ENCODE assay signal across 8 cellular contexts in the genomic region with DNA sequence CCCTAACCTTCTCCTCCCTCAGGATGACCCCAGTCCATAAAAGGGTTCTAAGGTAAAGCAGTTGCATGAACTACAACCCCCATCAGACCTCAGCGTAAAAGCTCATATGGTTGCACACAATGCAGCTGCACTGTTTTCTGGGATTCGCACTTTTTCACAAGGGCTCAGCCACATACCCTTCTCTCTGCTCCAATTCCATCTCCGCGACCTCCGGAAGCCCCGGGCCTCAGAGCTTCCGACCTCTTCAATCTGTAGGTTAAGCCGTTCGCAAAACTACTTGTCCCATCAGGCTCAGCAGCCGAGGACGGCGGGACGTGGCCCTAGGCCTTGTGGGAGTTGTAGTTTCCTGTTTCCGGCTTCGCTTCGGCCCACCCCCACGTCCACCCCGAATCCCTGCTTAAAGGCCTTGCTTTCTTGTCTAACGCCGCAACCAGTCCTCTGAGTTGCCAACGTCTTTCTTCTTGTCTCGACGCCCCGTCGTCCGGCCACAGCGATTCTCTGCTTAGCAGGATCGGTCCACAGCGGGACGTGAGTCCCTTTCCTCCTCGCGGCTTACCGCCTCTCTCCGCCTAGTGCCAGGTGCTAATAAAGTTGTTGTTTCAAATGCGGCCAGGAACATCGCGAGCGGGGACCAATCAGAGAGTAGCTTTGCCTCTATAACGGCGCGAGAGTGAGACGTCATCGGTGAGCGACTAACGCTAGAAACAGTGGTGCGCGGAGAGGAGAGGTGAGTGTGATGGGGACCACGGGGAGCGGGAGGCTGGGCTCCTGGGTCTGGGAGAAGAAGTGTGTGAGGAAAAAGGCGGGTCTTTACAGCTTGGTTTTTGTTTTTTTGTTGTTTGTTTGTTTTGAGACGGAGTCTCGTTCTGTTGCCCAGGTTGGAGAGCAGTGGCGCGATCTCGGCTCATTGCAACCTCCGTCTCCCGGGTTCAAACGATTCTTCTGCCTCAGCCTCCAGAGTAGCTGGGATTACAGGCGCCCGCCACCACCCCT. TPM values are rescaled to one million over a fixed set of nuclear protein-coding genes. Genes with fewer than 3 reads are reported as not detected.
DNase-seq lines count a peak whose midpoint lies in the region; ATAC-seq and TF ChIP-seq lines count a peak whose summit lies in the region.

A gene with protein sequence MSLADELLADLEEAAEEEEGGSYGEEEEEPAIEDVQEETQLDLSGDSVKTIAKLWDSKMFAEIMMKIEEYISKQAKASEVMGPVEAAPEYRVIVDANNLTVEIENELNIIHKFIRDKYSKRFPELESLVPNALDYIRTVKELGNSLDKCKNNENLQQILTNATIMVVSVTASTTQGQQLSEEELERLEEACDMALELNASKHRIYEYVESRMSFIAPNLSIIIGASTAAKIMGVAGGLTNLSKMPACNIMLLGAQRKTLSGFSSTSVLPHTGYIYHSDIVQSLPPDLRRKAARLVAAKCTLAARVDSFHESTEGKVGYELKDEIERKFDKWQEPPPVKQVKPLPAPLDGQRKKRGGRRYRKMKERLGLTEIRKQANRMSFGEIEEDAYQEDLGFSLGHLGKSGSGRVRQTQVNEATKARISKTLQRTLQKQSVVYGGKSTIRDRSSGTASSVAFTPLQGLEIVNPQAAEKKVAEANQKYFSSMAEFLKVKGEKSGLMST (plus strand): TSS at position 684 of the 993 bp plus-strand sequence. CDS start 2,525 bp downstream, outside the sequence.
A gene with protein sequence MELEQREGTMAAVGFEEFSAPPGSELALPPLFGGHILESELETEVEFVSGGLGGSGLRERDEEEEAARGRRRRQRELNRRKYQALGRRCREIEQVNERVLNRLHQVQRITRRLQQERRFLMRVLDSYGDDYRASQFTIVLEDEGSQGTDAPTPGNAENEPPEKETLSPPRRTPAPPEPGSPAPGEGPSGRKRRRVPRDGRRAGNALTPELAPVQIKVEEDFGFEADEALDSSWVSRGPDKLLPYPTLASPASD (minus strand): TSS at position 587 of the 993 bp plus-strand sequence. CDS start 388 bp downstream, at position 199.

- H3K4me1 Mint-ChIP-seq in IgD-negative memory B cell = peaks cover 11 to 26% (median 19%) of the 10 kb centered on the region in 3 donors

- H3K9me3 Mint-ChIP-seq in IgD-negative memory B cell = no peaks in the 10 kb centered on the region

- TF ChIP-seq CTCF in mucosa of descending colon (IDR thresholded peaks at IDR 0.05) = no peak

- H3K36me3 ChIP-seq in mucosa of descending colon (ENCODE audit: low read depth) = no peaks in the 10 kb centered on the region

- peaks cover 9% of the 10 kb centered on the region for H3K36me3 Mint-ChIP-seq in IgD-negative memory B cell

- intact Hi-C loops in mucosa of descending colon (cut with DNase I, micrococcal nuclease) = no loop called here

- H3K27ac ChIP-seq in epithelial cell of prostate = peak within 1 kb of the TSS; percentile 79

- peak; percentile 95 for DNase-seq in DMS 273 treated with DMSO at 0.1 percent for 48 hours (lab: John Stamatoyannopoulos, UW)
- DNase-seq in OCI-M2 (lab: John Stamatoyannopoulos, UW; ENCODE audit: unreplicated experiment) = peak; percentile 97
- DNase-seq in activated T-cell treated with anti-CD3 and anti-CD28 coated beads for 4 hours = peak; percentile 97
- peak; percentile 92 for DNase-seq in epithelial cell of prostate (ENCODE audit: low read depth, low spot score)
- DNase-seq in mucosa of descending colon = peak; percentile 95 to 99 (median 96)
- DNase-seq in stimulated activated CD8-positive, alpha-beta memory T cell treated with anti-CD3 and anti-CD28 coated beads, Interleukin-4, amount 100 ng/mL, for 24 hours (ENCODE audit: low read depth) = peak; percentile 94

- H3K4me1 ChIP-seq in mucosa of descending colon (ENCODE audit: low read depth) = peaks cover 15% of the 10 kb centered on the region

- no peaks in the 10 kb centered on the region for H3K9me3 ChIP-seq in mucosa of descending colon

- peak within 1 kb of the TSS; percentile 81 to 98 (median 94) for H3K4me3 Mint-ChIP-seq in IgD-negative memory B cell

- ATAC-seq in GM21529 (IDR thresholded peaks at IDR 0.05; ENCODE audit: unreplicated experiment) (peak; percentile 72), mucosa of descending colon (peak; percentile 95)

- H3K27me3 Mint-ChIP-seq in IgD-negative memory B cell = peaks cover 5% of the 10 kb centered on the region

- peak within 1 kb of the TSS; percentile 56 for H3K4me3 ChIP-seq in mucosa of descending colon

- peak within 1 kb of the TSS; percentile 80 to 99 (median 94) for H3K27ac Mint-ChIP-seq in IgD-negative memory B cell

RNA-seq across cellular contexts. Expression of the first gene that starts in this region (rescaled TPM):
- 70.6 TPM for polyA plus RNA-seq in IgD-negative memory B cell
- 10 to 100 TPM; 34.3 to 54.6 (median 39.9) TPM for total RNA-seq in mucosa of descending colon

RNA-seq across cellular contexts. Expression of the second gene that starts in this region (rescaled TPM):
- polyA plus RNA-seq in IgD-negative memory B cell = 11.9 TPM
- total RNA-seq in mucosa of descending colon = 10 to 100 TPM in 2 of 3 donors, 1 to 10 TPM in 1; 9.8 to 18.2 (median 15.3) TPM

Comparison
In these comparisons a context has a peak if more than half of its experiments do, and no peak if none do; other contexts are left out.
1. Peak in every context shown above with its lines: DNase-seq, ATAC-seq, H3K4me3 ChIP-seq and H3K27ac ChIP-seq.